In the genomic region with DNA sequence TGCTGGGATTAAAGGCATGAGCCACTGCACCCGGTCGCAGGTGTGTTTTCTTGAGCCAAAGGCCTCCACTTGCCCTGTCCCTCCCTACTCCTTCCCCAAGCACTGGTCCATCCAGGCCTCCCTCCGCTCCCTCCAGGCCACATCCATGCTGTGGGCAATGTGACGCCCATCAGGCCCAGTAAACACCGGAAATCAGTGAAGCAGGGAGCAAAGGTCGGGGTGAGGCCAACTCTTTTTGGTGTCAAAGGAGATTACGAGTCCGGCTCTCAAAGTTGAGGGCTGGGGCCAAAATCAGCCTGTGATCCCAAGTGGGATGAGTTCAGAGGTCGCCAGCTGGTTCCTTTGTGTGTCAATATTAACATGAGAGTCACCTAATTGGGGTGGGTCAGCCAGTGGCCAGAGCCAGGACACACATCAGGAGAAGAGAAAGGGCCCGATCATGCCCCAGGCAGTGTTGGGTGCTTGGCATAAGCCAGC, we compare ENCODE assay signal across 18 cellular contexts.
DNase-seq lines count a peak whose midpoint lies in the region; ATAC-seq, FAIRE-seq and TF ChIP-seq lines count a peak whose summit lies in the region.
"Had no signal": no experiment of that assay in that cellular context is flagged by ENCODE, and none has a peak within 500 bp of the region (broad histone marks: within the 10 kb centered on the region; RNA-seq: fewer than 3 reads in every experiment).

No MANE protein-coding gene starts in this region.

- TF ChIP-seq POLR2A in K562 (conservative IDR thresholded peaks at IDR 0.05) (no peak), heart left ventricle (IDR thresholded peaks at IDR 0.05) (no peak)

- no peak overlapping the region for H3K4me2 ChIP-seq in K562 (ENCODE audit: insufficient read depth, low read length)
- H3K4me2 ChIP-seq in neuronal stem cell (ENCODE audit: insufficient read depth, low read length, poor library complexity, severe bottlenecking): no peak overlapping the region
- H3K4me2 ChIP-seq: BLaER1 treated with 17β-estradiol and CSF1 and Interleukin-3, amounts not matched to agents 10 nM and 100 nM; KMS-11 had no signal

- H3K9me3 ChIP-seq in K562 (replicated peaks; ENCODE audit: control insufficient read depth, insufficient read depth, low read depth, low read length) (no peaks in the 10 kb centered on the region), liver (ENCODE audit: control insufficient read depth in 4 of 4, low read length in 3 of 4) (no peaks in the 10 kb centered on the region), neuronal stem cell (replicated peaks in 1 of 2; ENCODE audit: control insufficient read depth in 2 of 2, insufficient read depth in 1 of 2, low read depth in 1 of 2, low read length in 2 of 2) (no peaks in the 10 kb centered on the region), heart left ventricle (no peaks in the 10 kb centered on the region)
- H3K9me3 ChIP-seq: BLaER1 treated with 17β-estradiol and CSF1 and Interleukin-3, amounts not matched to agents 10 nM and 100 nM; HAP-1 had no signal

- ATAC-seq in K562 (no peak), heart left ventricle (no peak), GM18861 (IDR thresholded peaks at IDR 0.05; ENCODE audit: unreplicated experiment) (no peak)

- H3K4me1 ChIP-seq in K562 (replicated peaks in 1 of 2; ENCODE audit: control insufficient read depth in 2 of 2, insufficient read depth in 2 of 2, low read length in 2 of 2) (peaks cover 8 to 10% of the 10 kb centered on the region in 2 experiments; a peak in 4 of 5 replicates), liver (ENCODE audit: control insufficient read depth in 4 of 4, insufficient read depth in 4 of 4, low read length in 3 of 4) (peaks cover 3 to 17% (median 10%) of the 10 kb centered on the region in 4 donors), neuronal stem cell (ENCODE audit: control insufficient read depth in 2 of 2, insufficient read depth in 1 of 2, low read depth in 1 of 2, low read length in 2 of 2) (peaks cover 13 to 15% of the 10 kb centered on the region in 2 donors), heart left ventricle (no peaks in the 10 kb centered on the region)

- H2AK5ac ChIP-seq in neuronal stem cell (ENCODE audit: low read depth, low read length): no peak overlapping the region

- DNase-seq in HuH-7 (ENCODE audit: low spot score) (peak; percentile 88), K562 (ENCODE audit: extremely low read depth in 1 of 4, low spot score in 3 of 4) (no peak), neuronal stem cell (ENCODE audit: low spot score) (no peak), GM10248 (ENCODE audit: extremely low spot score) (no peak), heart left ventricle (no peak)
- DNase-seq: 8988T; CD8-positive, alpha-beta memory T cell; COR-L47; DMS153; DMS79; GDM1; GM23248 had no signal

- in situ Hi-C loops in K562 (cut with MboI): no loop called here

- H2AFZ ChIP-seq in K562 (ENCODE audit: low read depth, low read length): no peak overlapping the region
- no peak overlapping the region for H2AFZ ChIP-seq in neuronal stem cell (ENCODE audit: low read length)
- H2AFZ ChIP-seq: GM23248 had no signal

- CTCF ChIA-PET in K562 (lab: Yijun Ruan, JAX; ENCODE audit: low intra/inter-chr PET ratio) (interaction anchor here (0.6 kb wide), 1 partner anchor 149 kb away, joined by 3 read pairs; no protein-coding TSS in a partner anchor), GM10248 (lab: Yijun Ruan, JAX) (interaction anchor here (1.1 kb wide), 1 partner anchor 15 kb away, joined by 3 read pairs; no protein-coding TSS in a partner anchor)

- peak overlapping the region in 1 of 2 experiments; percentile 47; a peak in 2 of 4 replicates for H3K9ac ChIP-seq in K562 (ENCODE audit: insufficient read depth in 1 of 2, low read depth in 2 of 2, low read length in 2 of 2)
- no peak overlapping the region for H3K9ac ChIP-seq in liver (ENCODE audit: low read depth in 1 of 2, low read length in 2 of 2)
- peak overlapping the region; percentile 18 for H3K9ac ChIP-seq in neuronal stem cell (ENCODE audit: low read depth, low read length, poor library complexity)
- H3K9ac ChIP-seq: BLaER1 treated with 17β-estradiol and CSF1 and Interleukin-3, amounts not matched to agents 10 nM and 100 nM; GM23248; KMS-11 had no signal

- H3K18ac ChIP-seq in neuronal stem cell (ENCODE audit: low read length): no peak overlapping the region

- H3K4me3 ChIP-seq in K562: no peak overlapping the region
- no peak overlapping the region for H3K4me3 ChIP-seq in liver (ENCODE audit: low read depth in 1 of 3, low read length in 3 of 3)
- no peak overlapping the region for H3K4me3 ChIP-seq in neuronal stem cell (ENCODE audit: low read length in 2 of 2)
- no peak overlapping the region for H3K4me3 ChIP-seq in heart left ventricle
- H3K4me3 ChIP-seq: BLaER1 treated with 17β-estradiol and CSF1 and Interleukin-3, amounts not matched to agents 10 nM and 100 nM; GM23248; HAP-1 had no signal

- H3K23ac ChIP-seq in neuronal stem cell (ENCODE audit: low read depth, low read length, poor library complexity): no peak overlapping the region

- peak overlapping the region; percentile 11 for H3K14ac ChIP-seq in neuronal stem cell (ENCODE audit: low read length)

- no peak for FAIRE-seq in K562 (lab: Jason Lieb, UNC)
- FAIRE-seq: GM19239 had no signal

- H2BK120ac ChIP-seq in neuronal stem cell (ENCODE audit: low read depth, low read length): no peak overlapping the region

- intact Hi-C loops in K562 (cut with micrococcal nuclease) (no loop called here), heart left ventricle (cut with DNase I) (no loop called here)

- H3K27ac ChIP-seq in K562 (ENCODE audit: extremely low read depth, low read depth, low read length): no peak overlapping the region
- H3K27ac ChIP-seq in liver (ENCODE audit: low read depth in 1 of 2, low read length in 2 of 2): peak overlapping the region in 1 of 2 donors; percentile 60
- no peak overlapping the region for H3K27ac ChIP-seq in neuronal stem cell (replicated peaks; ENCODE audit: low read length)
- H3K27ac ChIP-seq in heart left ventricle: no peak overlapping the region
- H3K27ac ChIP-seq: BLaER1 treated with 17β-estradiol and CSF1 and Interleukin-3, amounts not matched to agents 10 nM and 100 nM; GM23248; KMS-11 had no signal

- BruUV-seq in K562 (replicated peaks; lab: Mats Ljungman, UMichigan): no TSS peak

- H4K20me1 ChIP-seq in K562 (replicated peaks; ENCODE audit: control insufficient read depth, insufficient read depth, low read length): no peaks in the 10 kb centered on the region
- H4K20me1 ChIP-seq: BLaER1 treated with 17β-estradiol and CSF1 and Interleukin-3, amounts not matched to agents 10 nM and 100 nM had no signal

- no peak overlapping the region for H2BK15ac ChIP-seq in neuronal stem cell (ENCODE audit: low read length)

- 60% methylated on average over 9 of the region's 10 CpGs for WGBS in K562 (ENCODE audit: insufficient coverage, low coverage, missing lambda C conversion rate)
- 34% methylated on average over 10 of the region's 10 CpGs for WGBS in liver
- no CpG with 5 or more reads among the region's 10 CpGs for WGBS in neuronal stem cell (ENCODE audit: extremely low coverage in 2 of 2, insufficient read length in 2 of 2, insufficient replicate concordance in 1 of 2), 2 donors
- WGBS in heart left ventricle, 4 donors: 58 to 75% (median 69%) methylated on average over 10 of the region's 10 CpGs

- no peak overlapping the region for H2BK12ac ChIP-seq in neuronal stem cell (ENCODE audit: low read length)

- POLR2A ChIA-PET in K562 (lab: Yijun Ruan, JAX) (no interaction called here), GM10248 (lab: Yijun Ruan, JAX) (no interaction called here)

- H3K27me3 ChIP-seq in K562 (ENCODE audit: control insufficient read depth in 2 of 2, insufficient read depth in 2 of 2, low read length in 2 of 2) (no peaks in the 10 kb centered on the region), liver (ENCODE audit: control insufficient read depth in 4 of 4, insufficient read depth in 4 of 4, low read length in 3 of 4) (no peaks in the 10 kb centered on the region), neuronal stem cell (ENCODE audit: control insufficient read depth in 3 of 3, insufficient read depth in 3 of 3, low read depth in 1 of 3, low read length in 3 of 3) (peaks cover 0 to 19% (median 0%) of the 10 kb centered on the region in 3 experiments), heart left ventricle (peaks cover 0 to 23% (median 6%) of the 10 kb centered on the region in 9 donors)
- H3K27me3 ChIP-seq: BLaER1 treated with 17β-estradiol and CSF1 and Interleukin-3, amounts not matched to agents 10 nM and 100 nM had no signal

- no peak overlapping the region for H4K8ac ChIP-seq in neuronal stem cell (ENCODE audit: low read depth, low read length)

- H3K36me3 ChIP-seq in K562 (ENCODE audit: control insufficient read depth, insufficient read depth, low read length) (peaks cover 5% of the 10 kb centered on the region; the same call in 1 of the 3 replicates), liver (ENCODE audit: control insufficient read depth in 4 of 4, insufficient read depth in 3 of 4, low read depth in 1 of 4, low read length in 3 of 4) (no peaks in the 10 kb centered on the region), neuronal stem cell (replicated peaks in 1 of 2; ENCODE audit: control insufficient read depth in 2 of 2, insufficient read depth in 2 of 2, low read length in 2 of 2) (no peaks in the 10 kb centered on the region), heart left ventricle (no peaks in the 10 kb centered on the region)
- H3K36me3 ChIP-seq: BLaER1 treated with 17β-estradiol and CSF1 and Interleukin-3, amounts not matched to agents 10 nM and 100 nM; HAP-1 had no signal

- TF ChIP-seq CTCF in K562 (IDR thresholded peaks at IDR 0.05 in 2 of 3, conservative IDR thresholded peaks at IDR 0.05 in 1 of 3; ENCODE audit: insufficient read depth in 2 of 3, low read depth in 1 of 3, low read length in 3 of 3) (no peak), liver (IDR thresholded peaks at IDR 0.05; ENCODE audit: low read depth, low read length, missing input control) (no peak), GM10248 (IDR thresholded peaks at IDR 0.05; ENCODE audit: control extremely low read depth, extremely low read depth, low read depth, missing control alignments) (no peak), heart left ventricle (IDR thresholded peaks at IDR 0.05) (no peak)

- no peak for TF ChIP-seq RAD21 in K562 (CRISPR knock-in tag; conservative IDR thresholded peaks at IDR 0.05 in 1 of 2, IDR thresholded peaks at IDR 0.05 in 1 of 2)
- peak; percentile 20 to 33 for TF ChIP-seq RAD21 in liver (IDR thresholded peaks at IDR 0.05)

- no peak overlapping the region for H2BK5ac ChIP-seq in neuronal stem cell (ENCODE audit: low read length)

- TF ChIP-seq EP300 in K562 (IDR thresholded peaks at IDR 0.05; ENCODE audit: low read length): no peak

- H3K9me1 ChIP-seq in K562 (ENCODE audit: control insufficient read depth, insufficient read depth, low read length): no peaks in the 10 kb centered on the region

- H3K79me1 ChIP-seq in neuronal stem cell (ENCODE audit: low read depth, low read length): no peaks in the 10 kb centered on the region

- peaks cover 10% of the 10 kb centered on the region; the same call in 2 of the 3 replicates for H3K79me2 ChIP-seq in K562 (ENCODE audit: control insufficient read depth, insufficient read depth, low read length)

- no peak overlapping the region for H4K91ac ChIP-seq in neuronal stem cell (ENCODE audit: low read depth, low read length, poor library complexity)

- no peak overlapping the region for H3K4ac ChIP-seq in neuronal stem cell (ENCODE audit: low read length)

TF ChIP-seq in liver, 16 proteins besides CTCF, POLR2A, EP300 and RAD21 (continues in another document):
- TF ChIP-seq YY1 (IDR thresholded peaks at IDR 0.05) (peak; percentile 68), FOXA2 (IDR thresholded peaks at IDR 0.05) (peak; percentile 48)
